Comparison of ENCODE assay signal across 1 cellular context in genomic region chr14:52703664-52704063, GRCh38.
TF ChIP-seq lines count a peak whose summit lies in the region.

No MANE protein-coding gene starts in this region.

TF ChIP-seq in HepG2, 621 proteins besides CTCF, POLR2A, EP300 and RAD21:
- peak; percentile 76 for TF ChIP-seq ATF7 (IDR thresholded peaks at IDR 0.05)
- no peak for TF ChIP-seq ATF7 (CRISPR knock-in tag; IDR thresholded peaks at IDR 0.05)
- TF ChIP-seq CREB1 (IDR thresholded peaks at IDR 0.05): peak; percentile 15; the same call in 1 of the 2 replicates
- no peak for TF ChIP-seq CREB1 (CRISPR knock-in tag; IDR thresholded peaks at IDR 0.05)
- TF ChIP-seq MTF1 (CRISPR knock-in tag; IDR thresholded peaks at IDR 0.05): no peak
